ENCODE assay signal across 8 cellular contexts in genomic region chr13:28138756-28139470, GRCh38. TPM values are rescaled to one million over a fixed set of nuclear protein-coding genes. Genes with fewer than 3 reads are reported as not detected.
A peak's percentile ranks its signal among the peaks of the same experiment; 100 is the strongest.
DNase-seq lines count a peak whose midpoint lies in the region; ATAC-seq lines count a peak whose summit lies in the region.

No MANE protein-coding gene starts in this region.

- H3K27me3 ChIP-seq in right cardiac atrium (ENCODE audit: control insufficient read depth, insufficient read depth), result no peaks in the 10 kb centered on the region

- under 1% methylated on average over 60 of the region's 60 CpGs for WGBS in right cardiac atrium
- under 1% methylated on average over 60 of the region's 60 CpGs for WGBS in urinary bladder

- H3K9me3 ChIP-seq in right cardiac atrium (ENCODE audit: control insufficient read depth, low read length), result no peaks in the 10 kb centered on the region

- ATAC-seq in right cardiac atrium, result peak; percentile 85 to 89

- H3K36me3 ChIP-seq in urinary bladder (ENCODE audit: insufficient read depth), result no peaks in the 10 kb centered on the region

- peak overlapping the region; percentile 94 for H3K27ac ChIP-seq in angular gyrus (ENCODE audit: low read depth, low read length)
- H3K27ac ChIP-seq in right cardiac atrium (ENCODE audit: low read length), result peak overlapping the region; percentile 85
- H3K27ac ChIP-seq in urinary bladder (ENCODE audit: low read depth), result peak overlapping the region; percentile 100

- H3K4me3 ChIP-seq in right cardiac atrium (ENCODE audit: low read length) (peak overlapping the region; percentile 93), urinary bladder (ENCODE audit: low read depth, low read length) (peak overlapping the region; percentile 99)

- DNase-seq in GDM1 (lab: John Stamatoyannopoulos, UW), result peak; percentile 98
- peak; percentile 6 for DNase-seq in GOT3 (lab: John Stamatoyannopoulos, UW)
- peak; percentile 80 for DNase-seq in M059J (ENCODE audit: low read depth)
- DNase-seq in T-helper 2 cell, result peak; percentile 60 to 97 (median 81)
- DNase-seq in right cardiac atrium, result peak; percentile 86 to 94 (median 93)
- peak; percentile 64 for DNase-seq in pulmonary artery endothelial cell (ENCODE audit: low read depth, low spot score)

- H3K4me1 ChIP-seq in right cardiac atrium (ENCODE audit: control insufficient read depth, insufficient read depth, low read length), result no peaks in the 10 kb centered on the region
- H3K4me1 ChIP-seq in urinary bladder (ENCODE audit: insufficient read depth), result no peaks in the 10 kb centered on the region

- intact Hi-C loops in right cardiac atrium (cut with DNase I), result no loop called here

RNA-seq across cellular contexts. Expression of gene PAN3, which starts 0.6 kb away (rescaled TPM):
- total RNA-seq in M059J (2014; rRNA removed; shearing (Covaris generic)), result 7.9 and 12.9 TPM in 2 replicates
- total RNA-seq in right cardiac atrium (10 to 100 TPM; 12.4 to 14.6 (median 12.9) TPM), pulmonary artery endothelial cell (17.3 and 19.0 TPM in 2 replicates), urinary bladder (53.3 TPM)
- polyA plus RNA-seq in right cardiac atrium (4.9 TPM), urinary bladder (13.5 TPM)

RNA-seq across cellular contexts. Expression of gene FLT3, which starts 38.5 kb away (rescaled TPM):
- 0.12 TPM in 1 of 2 replicates, not detected in the other for total RNA-seq in M059J (2014; rRNA removed; shearing (Covaris generic))
- total RNA-seq in right cardiac atrium (under 1 TPM in 3 of 4 donors, not detected in 1; 0.11 to 0.37 (median 0.12) TPM), pulmonary artery endothelial cell (0.04 TPM in 1 of 2 replicates, not detected in the other), urinary bladder (1.0 TPM)
- polyA plus RNA-seq in right cardiac atrium (0.09 TPM), urinary bladder (0.67 TPM)

Comparison
In these comparisons a context has a peak if more than half of its experiments do, and no peak if none do; other contexts are left out.
1. Peak in every context shown above with its lines: DNase-seq, ATAC-seq, H3K4me3 ChIP-seq and H3K27ac ChIP-seq.
2. DNase-seq: peak in every context shown above with its lines; median percentile 98 in GDM1; 93 in right cardiac atrium; 81 in T-helper 2 cell; 80 in M059J; 64 in pulmonary artery endothelial cell; 6 in GOT3.